Comparison of ENCODE assay signal across 9 cellular contexts in the genomic region with DNA sequence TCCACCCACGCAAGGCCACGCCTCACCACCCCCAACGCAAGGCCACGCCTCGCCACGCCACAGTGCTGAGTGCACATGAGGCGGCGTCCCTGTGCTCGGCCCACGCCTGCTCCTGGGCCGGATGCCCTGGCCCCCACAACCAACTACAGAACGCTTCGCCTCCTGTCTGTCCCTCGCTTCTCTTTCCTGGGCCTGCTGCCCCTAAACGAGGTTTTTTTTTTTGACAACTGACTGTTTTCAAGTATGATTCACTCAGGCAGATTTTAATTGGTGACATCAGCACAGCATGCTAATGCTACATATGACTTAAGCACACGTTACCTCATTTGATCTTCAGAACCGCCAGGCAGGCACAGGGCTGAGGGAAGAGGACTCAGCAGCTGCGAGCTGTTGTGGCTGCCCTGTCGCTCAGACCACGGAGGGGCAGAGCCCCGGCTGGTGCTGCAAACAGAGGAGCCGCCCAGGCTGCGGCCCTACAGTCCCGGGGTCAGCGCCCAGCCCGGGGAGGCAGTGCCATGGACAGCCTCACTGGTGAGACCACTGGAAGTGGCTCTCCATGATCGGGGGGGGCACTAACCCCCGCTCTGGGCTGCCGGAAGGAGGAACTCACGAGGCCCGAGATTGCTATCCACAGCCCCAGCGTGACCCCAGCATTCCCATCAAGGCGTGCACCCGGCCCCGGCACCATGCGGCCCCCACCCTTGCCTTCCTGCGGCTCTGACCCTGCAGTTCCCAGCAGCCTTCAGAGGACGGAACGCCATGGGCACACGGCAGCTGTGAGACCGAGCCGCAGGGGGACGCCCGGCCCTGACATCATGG.
A peak's percentile ranks its signal among the peaks of the same experiment; 100 is the strongest.
DNase-seq lines count a peak whose midpoint lies in the region; ATAC-seq and TF ChIP-seq lines count a peak whose summit lies in the region.
"Had no signal": no experiment of that assay in that cellular context is flagged by ENCODE, and none has a peak within 500 bp of the region (broad histone marks: within the 10 kb centered on the region; RNA-seq: fewer than 3 reads in every experiment).

No MANE protein-coding gene starts in this region.

- in situ Hi-C loops in GM13976 (cut with MboI; ENCODE audit: low sequenced_read_pairs, unreplicated experiment) (no loop called here), G401 (cut with HindIII; ENCODE audit: low sequenced_read_pairs) (no loop called here)

- H3K27ac Mint-ChIP-seq in WTC11 = peak overlapping the region; percentile 63; the same call in 1 of the 2 replicates

- DNase-seq in GM13976 (ENCODE audit: low spot score) (peak; percentile 86), WTC11 (ENCODE audit: low spot score) (no peak), esophagus squamous epithelium (lab: John Stamatoyannopoulos, UW) (peak; percentile 17), osteoblast (ENCODE audit: insufficient read length, low spot score, missing footprints) (peak; percentile 98), NCI-H2029 (lab: John Stamatoyannopoulos, UW) (no peak), G401 (ENCODE audit: low spot score) (no peak), prostate gland (ENCODE audit: low spot score) (no peak)

- WGBS in esophagus squamous epithelium, 2 donors = 19 to 42% methylated on average over 9 to 13 of the region's 44 CpGs
- 72% methylated on average over 42 of the region's 44 CpGs for WGBS in prostate gland

- H3K27ac ChIP-seq in esophagus squamous epithelium (peak overlapping the region; percentile 63 to 87 (median 74)), osteoblast (ENCODE audit: low read depth, low read length) (peak overlapping the region; percentile 80), prostate gland (no peak overlapping the region)
- H3K27ac ChIP-seq: ovary had no signal

- no peaks in the 10 kb centered on the region for H3K27me3 ChIP-seq in esophagus squamous epithelium
- no peaks in the 10 kb centered on the region for H3K27me3 ChIP-seq in osteoblast (ENCODE audit: insufficient read depth, low read length)
- H3K27me3 ChIP-seq in prostate gland (replicated peaks; ENCODE audit: insufficient read depth) = no peaks in the 10 kb centered on the region
- H3K27me3 ChIP-seq: ovary had no signal

- peaks cover 0 to 9% (median 0%) of the 10 kb centered on the region in 3 donors for H3K9me3 ChIP-seq in esophagus squamous epithelium
- peaks cover 5% of the 10 kb centered on the region for H3K9me3 ChIP-seq in osteoblast (ENCODE audit: low read depth, low read length)
- H3K9me3 ChIP-seq in prostate gland = no peaks in the 10 kb centered on the region
- H3K9me3 ChIP-seq: ovary had no signal

- peaks cover 5% of the 10 kb centered on the region; the same call in 1 of the 2 replicates for H3K36me3 Mint-ChIP-seq in WTC11

- TF ChIP-seq POLR2A in esophagus squamous epithelium (IDR thresholded peaks at IDR 0.05) = peak in 1 of 4 donors; percentile 39
- TF ChIP-seq POLR2A in prostate gland (IDR thresholded peaks at IDR 0.05) = no peak

- peak overlapping the region; percentile 56 for H2AFZ ChIP-seq in osteoblast (ENCODE audit: low read length)

- H4K20me1 ChIP-seq in osteoblast (ENCODE audit: insufficient read depth, low read length) = no peaks in the 10 kb centered on the region

- H3K36me3 ChIP-seq in esophagus squamous epithelium = no peaks in the 10 kb centered on the region
- no peaks in the 10 kb centered on the region for H3K36me3 ChIP-seq in osteoblast (ENCODE audit: insufficient read depth, low read length)
- H3K36me3 ChIP-seq in prostate gland = no peaks in the 10 kb centered on the region
- H3K36me3 ChIP-seq: ovary had no signal

- no peaks in the 10 kb centered on the region for H3K27me3 Mint-ChIP-seq in WTC11 (ENCODE audit: low read depth)

- peaks cover 9% of the 10 kb centered on the region for H3K9me3 Mint-ChIP-seq in WTC11

- no peak overlapping the region for H3K4me3 Mint-ChIP-seq in WTC11

- ATAC-seq in HG02981 (IDR thresholded peaks at IDR 0.05; ENCODE audit: unreplicated experiment) = peak; percentile 65
- ATAC-seq in WTC11 = no peak

- H3K4me3 ChIP-seq in esophagus squamous epithelium (peak overlapping the region; percentile 4 to 34 (median 17)), osteoblast (ENCODE audit: insufficient read depth, low read length) (peak overlapping the region; percentile 46), prostate gland (no peak overlapping the region)
- H3K4me3 ChIP-seq: ovary had no signal

- H3K4me1 ChIP-seq in esophagus squamous epithelium (peaks cover 12 to 27% (median 20%) of the 10 kb centered on the region in 3 donors), osteoblast (ENCODE audit: insufficient read depth, low read length) (peaks cover 15% of the 10 kb centered on the region), prostate gland (replicated peaks) (no peaks in the 10 kb centered on the region)

- H3K79me2 ChIP-seq in osteoblast (ENCODE audit: insufficient read depth, low read length) = peaks cover 2% of the 10 kb centered on the region

- POLR2A ChIA-PET in WTC11 (lab: Charles Lee) = no interaction called here

- H3K4me1 Mint-ChIP-seq in WTC11 = peaks cover 4% of the 10 kb centered on the region

- peak overlapping the region; percentile 71 for H3K4me2 ChIP-seq in osteoblast (ENCODE audit: insufficient read depth, low read length)

- CTCF ChIA-PET in WTC11 (lab: Charles Lee) = no interaction called here

- TF ChIP-seq CTCF in GM13976 (IDR thresholded peaks at IDR 0.05; ENCODE audit: borderline replicate concordance, control extremely low read depth, extremely low read depth, insufficient read depth, missing control alignments) (no peak), WTC11 (IDR thresholded peaks at IDR 0.05) (no peak), esophagus squamous epithelium (IDR thresholded peaks at IDR 0.05) (no peak), osteoblast (IDR thresholded peaks at IDR 0.05; ENCODE audit: extremely low read depth, low read depth, low read length) (no peak), prostate gland (IDR thresholded peaks at IDR 0.05) (no peak)

- intact Hi-C loops in esophagus squamous epithelium (cut with DNase I) = no loop called here
- intact Hi-C loops in prostate gland (cut with DNase I) = no loop called here

TF ChIP-seq in WTC11, 78 proteins besides CTCF, POLR2A, EP300 and RAD21:
- TF ChIP-seq, protein P1, sequence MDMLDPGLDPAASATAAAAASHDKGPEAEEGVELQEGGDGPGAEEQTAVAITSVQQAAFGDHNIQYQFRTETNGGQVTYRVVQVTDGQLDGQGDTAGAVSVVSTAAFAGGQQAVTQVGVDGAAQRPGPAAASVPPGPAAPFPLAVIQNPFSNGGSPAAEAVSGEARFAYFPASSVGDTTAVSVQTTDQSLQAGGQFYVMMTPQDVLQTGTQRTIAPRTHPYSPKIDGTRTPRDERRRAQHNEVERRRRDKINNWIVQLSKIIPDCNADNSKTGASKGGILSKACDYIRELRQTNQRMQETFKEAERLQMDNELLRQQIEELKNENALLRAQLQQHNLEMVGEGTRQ (CRISPR knock-in tag; IDR thresholded peaks at IDR 0.05) = no peak
- TF ChIP-seq OVOL2 (CRISPR knock-in tag; IDR thresholded peaks at IDR 0.05; ENCODE audit: borderline replicate concordance) = no peak
- no peak for TF ChIP-seq ZNF671 (CRISPR knock-in tag; IDR thresholded peaks at IDR 0.05)
- TF ChIP-seq, protein P2, sequence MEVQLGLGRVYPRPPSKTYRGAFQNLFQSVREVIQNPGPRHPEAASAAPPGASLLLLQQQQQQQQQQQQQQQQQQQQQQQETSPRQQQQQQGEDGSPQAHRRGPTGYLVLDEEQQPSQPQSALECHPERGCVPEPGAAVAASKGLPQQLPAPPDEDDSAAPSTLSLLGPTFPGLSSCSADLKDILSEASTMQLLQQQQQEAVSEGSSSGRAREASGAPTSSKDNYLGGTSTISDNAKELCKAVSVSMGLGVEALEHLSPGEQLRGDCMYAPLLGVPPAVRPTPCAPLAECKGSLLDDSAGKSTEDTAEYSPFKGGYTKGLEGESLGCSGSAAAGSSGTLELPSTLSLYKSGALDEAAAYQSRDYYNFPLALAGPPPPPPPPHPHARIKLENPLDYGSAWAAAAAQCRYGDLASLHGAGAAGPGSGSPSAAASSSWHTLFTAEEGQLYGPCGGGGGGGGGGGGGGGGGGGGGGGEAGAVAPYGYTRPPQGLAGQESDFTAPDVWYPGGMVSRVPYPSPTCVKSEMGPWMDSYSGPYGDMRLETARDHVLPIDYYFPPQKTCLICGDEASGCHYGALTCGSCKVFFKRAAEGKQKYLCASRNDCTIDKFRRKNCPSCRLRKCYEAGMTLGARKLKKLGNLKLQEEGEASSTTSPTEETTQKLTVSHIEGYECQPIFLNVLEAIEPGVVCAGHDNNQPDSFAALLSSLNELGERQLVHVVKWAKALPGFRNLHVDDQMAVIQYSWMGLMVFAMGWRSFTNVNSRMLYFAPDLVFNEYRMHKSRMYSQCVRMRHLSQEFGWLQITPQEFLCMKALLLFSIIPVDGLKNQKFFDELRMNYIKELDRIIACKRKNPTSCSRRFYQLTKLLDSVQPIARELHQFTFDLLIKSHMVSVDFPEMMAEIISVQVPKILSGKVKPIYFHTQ (CRISPR knock-in tag; IDR thresholded peaks at IDR 0.05) = no peak
- TF ChIP-seq, protein P3, sequence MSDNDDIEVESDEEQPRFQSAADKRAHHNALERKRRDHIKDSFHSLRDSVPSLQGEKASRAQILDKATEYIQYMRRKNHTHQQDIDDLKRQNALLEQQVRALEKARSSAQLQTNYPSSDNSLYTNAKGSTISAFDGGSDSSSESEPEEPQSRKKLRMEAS (CRISPR knock-in tag; IDR thresholded peaks at IDR 0.05) = no peak
- TF ChIP-seq, protein P4, sequence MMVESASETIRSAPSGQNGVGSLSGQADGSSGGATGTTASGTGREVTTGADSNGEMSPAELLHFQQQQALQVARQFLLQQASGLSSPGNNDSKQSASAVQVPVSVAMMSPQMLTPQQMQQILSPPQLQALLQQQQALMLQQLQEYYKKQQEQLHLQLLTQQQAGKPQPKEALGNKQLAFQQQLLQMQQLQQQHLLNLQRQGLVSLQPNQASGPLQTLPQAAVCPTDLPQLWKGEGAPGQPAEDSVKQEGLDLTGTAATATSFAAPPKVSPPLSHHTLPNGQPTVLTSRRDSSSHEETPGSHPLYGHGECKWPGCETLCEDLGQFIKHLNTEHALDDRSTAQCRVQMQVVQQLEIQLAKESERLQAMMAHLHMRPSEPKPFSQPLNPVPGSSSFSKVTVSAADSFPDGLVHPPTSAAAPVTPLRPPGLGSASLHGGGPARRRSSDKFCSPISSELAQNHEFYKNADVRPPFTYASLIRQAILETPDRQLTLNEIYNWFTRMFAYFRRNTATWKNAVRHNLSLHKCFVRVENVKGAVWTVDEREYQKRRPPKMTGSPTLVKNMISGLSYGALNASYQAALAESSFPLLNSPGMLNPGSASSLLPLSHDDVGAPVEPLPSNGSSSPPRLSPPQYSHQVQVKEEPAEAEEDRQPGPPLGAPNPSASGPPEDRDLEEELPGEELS (CRISPR knock-in tag; IDR thresholded peaks at IDR 0.05) = no peak
- TF ChIP-seq NFYB (CRISPR knock-in tag; conservative IDR thresholded peaks at IDR 0.05; ENCODE audit: low read depth) = no peak
- no peak for TF ChIP-seq NFATC4 (CRISPR knock-in tag; IDR thresholded peaks at IDR 0.05)
- no peak for TF ChIP-seq JAZF1 (CRISPR knock-in tag; IDR thresholded peaks at IDR 0.05)
- no peak for TF ChIP-seq NFE2L1 (CRISPR knock-in tag; IDR thresholded peaks at IDR 0.05)
- TF ChIP-seq FOXJ3 (CRISPR knock-in tag; IDR thresholded peaks at IDR 0.05; ENCODE audit: borderline replicate concordance) = no peak

Comparison
In these comparisons a context has a peak if more than half of its experiments do, and no peak if none do; other contexts are left out.
1. DNase-seq: peak in GM13976 (single experiment), esophagus squamous epithelium (single experiment) and osteoblast (single experiment); none in WTC11 (single experiment), NCI-H2029 (single experiment), G401 (single experiment) and prostate gland (single experiment).
2. H3K27ac ChIP-seq: peak in esophagus squamous epithelium (4 of 4) and osteoblast (single experiment); none in prostate gland (0 of 2).
3. H3K4me3 ChIP-seq: peak in esophagus squamous epithelium (4 of 4) and osteoblast (single experiment); none in prostate gland (0 of 2).